In genomic region chr4:1727117-1728031, GRCh38 we compare ENCODE assay signal across 9 cellular contexts. TPM values are rescaled to one million over a fixed set of nuclear protein-coding genes. Genes with fewer than 3 reads are reported as not detected.
DNase-seq lines count a peak whose midpoint lies in the region; ATAC-seq and TF ChIP-seq lines count a peak whose summit lies in the region.
"Had no signal": no experiment of that assay in that cellular context is flagged by ENCODE, and none has a peak within 500 bp of the region (broad histone marks: within the 10 kb centered on the region; RNA-seq: fewer than 3 reads in every experiment).

No MANE protein-coding gene starts in this region.

- H2AFZ ChIP-seq in DND-41 (ENCODE audit: low read depth, low read length) (no peak overlapping the region), PC-9 (no peak overlapping the region)

- H3K4me1 ChIP-seq in DND-41 (ENCODE audit: insufficient read depth, low read length) (peaks cover 44% of the 10 kb centered on the region), PC-9 (replicated peaks; ENCODE audit: insufficient read depth) (peaks cover 79% of the 10 kb centered on the region), neutrophil (ENCODE audit: control insufficient read depth in 1 of 2, insufficient read depth in 1 of 2, low read depth in 1 of 2, low read length in 1 of 2) (peaks cover 72 to 76% of the 10 kb centered on the region in 2 experiments)

- POLR2A ChIA-PET in PC-9 (lab: Charles Lee; ENCODE audit: unreplicated experiment): interaction anchor here (0.6 to 1.4 kb wide), 6 partner anchors 15 to 1133 kb away, joined by 3 to 6 read pairs (median 4); partner anchors contain the start of gene SLBP
- POLR2A ChIA-PET in GM10248 (lab: Yijun Ruan, JAX): no interaction called here

- peaks cover 74% of the 10 kb centered on the region for H3F3A ChIP-seq in PC-9 (ENCODE audit: insufficient read depth, low read depth)

- H3K36me3 ChIP-seq in DND-41 (ENCODE audit: insufficient read depth, low read length): peaks cover 99% of the 10 kb centered on the region
- peaks cover 25% of the 10 kb centered on the region; the same call in 1 of the 2 replicates for H3K36me3 ChIP-seq in PC-9 (ENCODE audit: low read depth)
- peaks cover 56% of the 10 kb centered on the region for H3K36me3 ChIP-seq in neutrophil

- DNase-seq in DND-41 (no peak), PC-9 (peak; percentile 94 to 99), epithelial cell of esophagus (ENCODE audit: low read depth) (peak; percentile 93), mesenteric fat pad (ENCODE audit: low spot score) (no peak), islet precursor cell (no peak), GM10248 (ENCODE audit: extremely low spot score) (no peak)

- CTCF ChIA-PET in PC-9 (lab: Charles Lee): interaction anchor here (0.6 to 1.2 kb wide), 4 partner anchors 8 to 96 kb away, joined by 3 to 4 read pairs (median 3); no protein-coding TSS in a partner anchor
- CTCF ChIA-PET in GM10248 (lab: Yijun Ruan, JAX): interaction anchor here (1.2 to 18.5 kb wide), 10 partner anchors 9 to 87 kb away, joined by 3 to 374 read pairs (median 8); partner anchors contain the start of gene SLBP

- no peak for ATAC-seq in DND-41 (ENCODE audit: insufficient read depth, low read depth)
- no peak for ATAC-seq in HG02852 (IDR thresholded peaks at IDR 0.05; ENCODE audit: unreplicated experiment)

- H3K79me2 ChIP-seq in DND-41 (ENCODE audit: insufficient read depth, low read length): peaks cover 97% of the 10 kb centered on the region
- peaks cover 75% of the 10 kb centered on the region for H3K79me2 ChIP-seq in PC-9 (ENCODE audit: low read depth)

- H4K20me1 ChIP-seq in DND-41 (ENCODE audit: insufficient read depth, low read length) (peaks cover 83% of the 10 kb centered on the region), PC-9 (ENCODE audit: insufficient read depth) (peaks cover 9% of the 10 kb centered on the region; the same call in 1 of the 2 replicates)

- H3K27ac ChIP-seq in DND-41 (ENCODE audit: low read length) (no peak overlapping the region), PC-9 (peak overlapping the region; percentile 94), neutrophil (peak overlapping the region; percentile 98)
- H3K27ac ChIP-seq: KMS-11 had no signal

- H3K9me3 ChIP-seq in DND-41 (ENCODE audit: insufficient read depth, low read length, severe bottlenecking) (no peaks in the 10 kb centered on the region), PC-9 (ENCODE audit: insufficient read depth, low read depth) (no peaks in the 10 kb centered on the region), neutrophil (no peaks in the 10 kb centered on the region)

- H3K27me3 ChIP-seq in DND-41 (ENCODE audit: insufficient read depth, low read length, poor library complexity) (no peaks in the 10 kb centered on the region), PC-9 (ENCODE audit: insufficient read depth, low read depth) (no peaks in the 10 kb centered on the region), neutrophil (no peaks in the 10 kb centered on the region)

- no peak overlapping the region for H3K9ac ChIP-seq in DND-41 (ENCODE audit: low read depth, low read length)
- H3K9ac ChIP-seq: KMS-11 had no signal

- TF ChIP-seq CTCF in DND-41 (IDR thresholded peaks at IDR 0.05; ENCODE audit: borderline replicate concordance, extremely low read depth, low read length, poor library complexity, severe bottlenecking) (no peak), PC-9 (conservative IDR thresholded peaks at IDR 0.05) (no peak), epithelial cell of esophagus (IDR thresholded peaks at IDR 0.05; ENCODE audit: insufficient read depth, low read depth, low read length, missing control alignments) (no peak), neutrophil (IDR thresholded peaks at IDR 0.05) (no peak), GM10248 (IDR thresholded peaks at IDR 0.05; ENCODE audit: control extremely low read depth, extremely low read depth, low read depth, missing control alignments) (no peak)

- intact Hi-C loops in PC-9 (cut with micrococcal nuclease; ENCODE audit: unreplicated experiment): loop anchor here (2.0 to 10.0 kb wide), 5 partner anchors 15 to 383 kb away; partner anchors contain the start of genes FAM53A, SLBP and UVSSA

- BruUV-seq in PC-9 (replicated peaks; lab: Mats Ljungman, UMichigan): no TSS peak

- peak overlapping the region; percentile 16; the same call in 1 of the 2 replicates for H3K4me2 ChIP-seq in DND-41 (ENCODE audit: insufficient read depth, low read length)
- peak overlapping the region; percentile 70 for H3K4me2 ChIP-seq in PC-9
- H3K4me2 ChIP-seq: KMS-11 had no signal

- H3K4me3 ChIP-seq in DND-41 (ENCODE audit: low read depth in 1 of 2, low read length in 2 of 2) (no peak overlapping the region), PC-9 (peak overlapping the region; percentile 24; the same call in 1 of the 2 replicates), epithelial cell of esophagus (ENCODE audit: low read length) (no peak overlapping the region), neutrophil (ENCODE audit: low read depth in 1 of 2, low read length in 1 of 2) (peak overlapping the region; percentile 57 to 82)

- H3K9me2 ChIP-seq in PC-9 (ENCODE audit: insufficient read depth): no peaks in the 10 kb centered on the region

RNA-seq across cellular contexts. Expression of gene TACC3, which starts 6.1 kb away (rescaled TPM):
- total RNA-seq in PC-9 (2021) (134 TPM in 2 replicates), mesenteric fat pad (10.2 TPM)

RNA-seq across cellular contexts. Expression of gene TMEM129, which starts 6.3 kb away (rescaled TPM):
- total RNA-seq in PC-9 (2021) (41.2 and 52.5 TPM in 2 replicates), mesenteric fat pad (33.6 TPM)

RNA-seq across cellular contexts. Expression of gene SLBP, which starts 15.3 kb away (rescaled TPM):
- total RNA-seq in PC-9 (2021) (61.7 and 63.4 TPM in 2 replicates), mesenteric fat pad (31.2 TPM)

RNA-seq across cellular contexts. Expression of gene FAM53A, which starts 43.3 kb away (rescaled TPM):
- 4.0 and 6.7 TPM in 2 replicates for total RNA-seq in PC-9 (2021)
- 2.9 TPM for total RNA-seq in mesenteric fat pad

Comparison
In these comparisons a context has a peak if more than half of its experiments do, and no peak if none do; other contexts are left out.
1. DNase-seq: peak in PC-9 (2 of 2) and epithelial cell of esophagus (single experiment); none in DND-41 (single experiment), mesenteric fat pad (single experiment), islet precursor cell (single experiment) and GM10248 (single experiment).
2. H3K4me3 ChIP-seq: peak in PC-9 (single experiment) and neutrophil (2 of 2); none in DND-41 (0 of 2) and epithelial cell of esophagus (single experiment).
3. RNA of gene TACC3, which starts 6.1 kb away (total RNA-seq): 134 TPM in PC-9; 10.2 TPM in mesenteric fat pad (single experiment); every median in the first group is over 10 times any median in the second.